In genomic region chr3:98039322-98040024, GRCh38 we compare ENCODE assay signal across 8 cellular contexts. TPM values are rescaled to one million over a fixed set of nuclear protein-coding genes. Genes with fewer than 3 reads are reported as not detected.
DNase-seq lines count a peak whose midpoint lies in the region; ATAC-seq and TF ChIP-seq lines count a peak whose summit lies in the region.

No MANE protein-coding gene starts in this region.

- DNase-seq in Daoy (ENCODE audit: low read depth) (peak; percentile 69), KG1 (lab: John Stamatoyannopoulos, UW) (peak; percentile 70), Panc1 (ENCODE audit: low read depth, low spot score) (peak; percentile 87), fibroblast of lung (ENCODE audit: low read depth in 2 of 2) (peak; percentile 77 to 91), nephron progenitor cell (peak; percentile 70)
- peak; percentile 83 to 85 for DNase-seq in activated T-cell treated with anti-CD3 and anti-CD28 coated beads, Interleukin-2, amount 50 U/mL, for 48 hours

- POLR2A ChIA-PET in Panc1 (lab: Charles Lee), result no interaction called here

- H3K4me2 ChIP-seq in fibroblast of lung (ENCODE audit: extremely low read depth, insufficient read depth, low read length), result peak overlapping the region; percentile 99

- H3K27ac Mint-ChIP-seq in nephron progenitor cell, result peak overlapping the region; percentile 23
- peak overlapping the region; percentile 76 for H3K27ac Mint-ChIP-seq in stimulated activated naive CD8-positive, alpha-beta T cell treated with anti-CD3 and anti-CD28 coated beads, Interleukin-15, Interleukin-2, amounts not matched to agents 100 ng/mL and 50 ng/mL, for 24 hours

- no peaks in the 10 kb centered on the region for H3K27me3 Mint-ChIP-seq in nephron progenitor cell (ENCODE audit: low read depth, poor library complexity)
- peaks cover 24% of the 10 kb centered on the region for H3K27me3 Mint-ChIP-seq in stimulated activated naive CD8-positive, alpha-beta T cell treated with anti-CD3 and anti-CD28 coated beads, Interleukin-15, Interleukin-2, amounts not matched to agents 100 ng/mL and 50 ng/mL, for 24 hours

- H3K36me3 ChIP-seq in Panc1 (ENCODE audit: control insufficient read depth, insufficient read depth, low read length) (no peaks in the 10 kb centered on the region), fibroblast of lung (ENCODE audit: control insufficient read depth, insufficient read depth, low read length) (no peaks in the 10 kb centered on the region)

- H3K4me3 Mint-ChIP-seq in nephron progenitor cell, result peak overlapping the region; percentile 94
- peak overlapping the region; percentile 82 for H3K4me3 Mint-ChIP-seq in stimulated activated naive CD8-positive, alpha-beta T cell treated with anti-CD3 and anti-CD28 coated beads, Interleukin-15, Interleukin-2, amounts not matched to agents 100 ng/mL and 50 ng/mL, for 24 hours

- no peaks in the 10 kb centered on the region for H4K20me1 ChIP-seq in fibroblast of lung (ENCODE audit: control insufficient read depth, extremely low read depth, insufficient read depth, low read length)

- H3K9ac ChIP-seq in fibroblast of lung (ENCODE audit: insufficient read depth, low read length), result no peak overlapping the region

- CTCF ChIA-PET in Panc1 (lab: Charles Lee), result no interaction called here

- in situ Hi-C loops in Panc1 (cut with HindIII; ENCODE audit: low pct_unique_long_range_greater_than_20kb, low sequenced_read_pairs), result no loop called here

- H3K4me3 ChIP-seq in Panc1 (ENCODE audit: low read depth in 2 of 2, low read length in 2 of 2) (peak overlapping the region in 1 of 2 experiments; percentile 48; a peak in 2 of 4 replicates), fibroblast of lung (replicated peaks in 1 of 4; ENCODE audit: control extremely low read depth in 1 of 4, insufficient read depth in 1 of 4, low read depth in 3 of 4, low read length in 4 of 4) (peak overlapping the region; percentile 59 to 79 (median 61))

- H3K4me1 Mint-ChIP-seq in nephron progenitor cell, result no peaks in the 10 kb centered on the region
- H3K4me1 Mint-ChIP-seq in stimulated activated naive CD8-positive, alpha-beta T cell treated with anti-CD3 and anti-CD28 coated beads, Interleukin-15, Interleukin-2, amounts not matched to agents 100 ng/mL and 50 ng/mL, for 24 hours (ENCODE audit: low read depth), result no peaks in the 10 kb centered on the region

- H3K9me3 ChIP-seq in Panc1 (ENCODE audit: control insufficient read depth, insufficient read depth, low read depth, low read length), result no peaks in the 10 kb centered on the region
- H3K9me3 ChIP-seq in fibroblast of lung (ENCODE audit: control insufficient read depth, insufficient read depth, low read depth, low read length), result no peaks in the 10 kb centered on the region

- no peaks in the 10 kb centered on the region for H3K79me2 ChIP-seq in fibroblast of lung (ENCODE audit: control insufficient read depth, insufficient read depth, low read length)

- peaks cover 25% of the 10 kb centered on the region for H3K27me3 ChIP-seq in Panc1 (ENCODE audit: control insufficient read depth, insufficient read depth, low read length)
- H3K27me3 ChIP-seq in fibroblast of lung (ENCODE audit: control insufficient read depth, insufficient read depth, low read length), result no peaks in the 10 kb centered on the region

- peaks cover 9% of the 10 kb centered on the region for H3K36me3 Mint-ChIP-seq in nephron progenitor cell (ENCODE audit: low read depth)
- no peaks in the 10 kb centered on the region for H3K36me3 Mint-ChIP-seq in stimulated activated naive CD8-positive, alpha-beta T cell treated with anti-CD3 and anti-CD28 coated beads, Interleukin-15, Interleukin-2, amounts not matched to agents 100 ng/mL and 50 ng/mL, for 24 hours (ENCODE audit: low read depth)

- BruUV-seq in Panc1 (replicated peaks; lab: Mats Ljungman, UMichigan), result no TSS peak

- peak; percentile 97 for TF ChIP-seq CTCF in Panc1 (IDR thresholded peaks at IDR 0.05)
- peak; percentile 85 to 95 for TF ChIP-seq CTCF in fibroblast of lung (conservative IDR thresholded peaks at IDR 0.05 in 1 of 2, IDR thresholded peaks at IDR 0.05 in 1 of 2; ENCODE audit: low read depth in 1 of 2, low read length in 2 of 2)
- TF ChIP-seq CTCF in nephron progenitor cell (IDR thresholded peaks at IDR 0.05), result peak; percentile 85

- H3K27ac ChIP-seq in Panc1 (ENCODE audit: low read length), result no peak overlapping the region
- no peak overlapping the region for H3K27ac ChIP-seq in fibroblast of lung (ENCODE audit: insufficient read depth, low read length)

- H2AFZ ChIP-seq in fibroblast of lung (ENCODE audit: low read length), result peak overlapping the region; percentile 99

- ATAC-seq in GM21825 (IDR thresholded peaks at IDR 0.05; ENCODE audit: unreplicated experiment) (peak; percentile 91), Panc1 (peak; percentile 96)

- H3K4me1 ChIP-seq in Panc1 (ENCODE audit: control insufficient read depth, insufficient read depth, low read length) (no peaks in the 10 kb centered on the region), fibroblast of lung (ENCODE audit: control insufficient read depth, extremely low read depth, insufficient read depth, low read length) (no peaks in the 10 kb centered on the region)

- intact Hi-C loops in Panc1 (cut with micrococcal nuclease; ENCODE audit: unreplicated experiment), result loop anchor here (1.0 to 5.0 kb wide), 3 partner anchors 149 to 538 kb away; no protein-coding TSS in a partner anchor

- peaks cover 33% of the 10 kb centered on the region for H3K9me3 Mint-ChIP-seq in nephron progenitor cell
- H3K9me3 Mint-ChIP-seq in stimulated activated naive CD8-positive, alpha-beta T cell treated with anti-CD3 and anti-CD28 coated beads, Interleukin-15, Interleukin-2, amounts not matched to agents 100 ng/mL and 50 ng/mL, for 24 hours, result no peaks in the 10 kb centered on the region

RNA-seq across cellular contexts. Expression of gene GABRR3, which starts 4.4 kb away (rescaled TPM):
- total RNA-seq in Daoy (2014; rRNA removed; shearing (Covaris generic)), result not detected in 2 replicates
- not detected for total RNA-seq in Panc1 (2021; ENCODE audit: unreplicated experiment)
- polyA plus RNA-seq in Panc1 (2012; ENCODE audit: insufficient read length), result not detected
- total RNA-seq in fibroblast of lung, result not detected in 2 replicates
- polyA plus RNA-seq in fibroblast of lung, result not detected in 2 replicates
- not detected in 2 replicates for polyA plus RNA-seq in fibroblast of lung (2012)
- polyA minus RNA-seq in fibroblast of lung (ENCODE audit: low replicate concordance), result not detected in 2 replicates

RNA-seq across cellular contexts. Expression of gene OR5AC2, which starts 47.5 kb away (rescaled TPM):
- total RNA-seq in Daoy (2014; rRNA removed; shearing (Covaris generic)), result not detected in 2 replicates
- not detected for total RNA-seq in Panc1 (2021; ENCODE audit: unreplicated experiment)
- polyA plus RNA-seq in Panc1 (2012; ENCODE audit: insufficient read length), result not detected
- not detected in 2 replicates for total RNA-seq in fibroblast of lung
- not detected in 2 replicates for polyA plus RNA-seq in fibroblast of lung
- not detected in 2 replicates for polyA plus RNA-seq in fibroblast of lung (2012)
- not detected in 2 replicates for polyA minus RNA-seq in fibroblast of lung (ENCODE audit: low replicate concordance)
